10 cellular contexts compared by ENCODE assay signal in genomic region chr1:90725341-90725960, GRCh38. TPM values are rescaled to one million over a fixed set of nuclear protein-coding genes. Genes with fewer than 3 reads are reported as not detected.
A peak's percentile ranks its signal among the peaks of the same experiment; 100 is the strongest.
DNase-seq lines count a peak whose midpoint lies in the region; ATAC-seq and TF ChIP-seq lines count a peak whose summit lies in the region.
"Had no signal": no experiment of that assay in that cellular context is flagged by ENCODE, and none has a peak within 500 bp of the region (broad histone marks: within the 10 kb centered on the region; RNA-seq: fewer than 3 reads in every experiment).

No MANE protein-coding gene starts in this region.

- peaks cover 9% of the 10 kb centered on the region; the same call in 1 of the 2 replicates for H3K36me3 Mint-ChIP-seq in HFFc6 (ENCODE audit: low read depth)
- peaks cover 22% of the 10 kb centered on the region for H3K36me3 Mint-ChIP-seq in natural killer cell

- no peak overlapping the region for H3K27ac ChIP-seq in 22Rv1

- TF ChIP-seq CTCF in 22Rv1 (IDR thresholded peaks at IDR 0.05), result 0 out of 2 replicates have a peak, but pooled peaks have one; percentile 7
- no peak for TF ChIP-seq CTCF in HFFc6 (IDR thresholded peaks at IDR 0.05)
- no peak for TF ChIP-seq CTCF in natural killer cell (IDR thresholded peaks at IDR 0.05)

- ATAC-seq in natural killer cell (peak in 2 of 3 donors; percentile 27 to 31), HG02571 (IDR thresholded peaks at IDR 0.05; ENCODE audit: unreplicated experiment) (no peak)

- H3K4me1 Mint-ChIP-seq in HFFc6 (ENCODE audit: low read depth) (peaks cover 54% of the 10 kb centered on the region), natural killer cell (peaks cover 57 to 68% of the 10 kb centered on the region in 2 donors)

- H3K27me3 Mint-ChIP-seq in HFFc6 (ENCODE audit: insufficient read depth) (peaks cover 69% of the 10 kb centered on the region), natural killer cell (ENCODE audit: low read depth in 2 of 2) (peaks cover 88 to 97% of the 10 kb centered on the region in 2 donors)

- no peak overlapping the region for H3K27ac Mint-ChIP-seq in HFFc6
- H3K27ac Mint-ChIP-seq in natural killer cell, result peak overlapping the region; percentile 34 to 57

- peak overlapping the region; percentile 66 for H3K4me3 Mint-ChIP-seq in HFFc6
- H3K4me3 Mint-ChIP-seq in natural killer cell, result peak overlapping the region; percentile 77

- no peak for DNase-seq in HFFc6
- DNase-seq in dermis blood vessel endothelial cell, result peak; percentile 17
- no peak for DNase-seq in natural killer cell
- no peak for DNase-seq in posterior cingulate gyrus
- no peak for DNase-seq in AG20443 (ENCODE audit: low spot score)
- DNase-seq in T-helper 9 cell, result no peak
- DNase-seq: KBM-7, RPMI8226 had no signal

- intact Hi-C loops in natural killer cell (cut with micrococcal nuclease) (no loop called here), posterior cingulate gyrus (cut with DNase I) (loop anchor here (10.0 kb wide), 1 partner anchor 119 kb away; no protein-coding TSS in a partner anchor)

- H3K9me3 Mint-ChIP-seq in HFFc6 (no peaks in the 10 kb centered on the region), natural killer cell (no peaks in the 10 kb centered on the region)

RNA-seq across cellular contexts. Expression of gene BARHL2, which starts 8.3 kb away (rescaled TPM):
- total RNA-seq in HFFc6 (2021; fragmentation: NEBNext Ultra II Directional; extraction: Animal tissue kit (Norgen Biotek cat#: 25700)), result not detected
- not detected in 2 replicates for total RNA-seq in dermis blood vessel endothelial cell
- total RNA-seq in natural killer cell, result not detected
